Comparison of ENCODE assay signal across 8 cellular contexts in the genomic region with DNA sequence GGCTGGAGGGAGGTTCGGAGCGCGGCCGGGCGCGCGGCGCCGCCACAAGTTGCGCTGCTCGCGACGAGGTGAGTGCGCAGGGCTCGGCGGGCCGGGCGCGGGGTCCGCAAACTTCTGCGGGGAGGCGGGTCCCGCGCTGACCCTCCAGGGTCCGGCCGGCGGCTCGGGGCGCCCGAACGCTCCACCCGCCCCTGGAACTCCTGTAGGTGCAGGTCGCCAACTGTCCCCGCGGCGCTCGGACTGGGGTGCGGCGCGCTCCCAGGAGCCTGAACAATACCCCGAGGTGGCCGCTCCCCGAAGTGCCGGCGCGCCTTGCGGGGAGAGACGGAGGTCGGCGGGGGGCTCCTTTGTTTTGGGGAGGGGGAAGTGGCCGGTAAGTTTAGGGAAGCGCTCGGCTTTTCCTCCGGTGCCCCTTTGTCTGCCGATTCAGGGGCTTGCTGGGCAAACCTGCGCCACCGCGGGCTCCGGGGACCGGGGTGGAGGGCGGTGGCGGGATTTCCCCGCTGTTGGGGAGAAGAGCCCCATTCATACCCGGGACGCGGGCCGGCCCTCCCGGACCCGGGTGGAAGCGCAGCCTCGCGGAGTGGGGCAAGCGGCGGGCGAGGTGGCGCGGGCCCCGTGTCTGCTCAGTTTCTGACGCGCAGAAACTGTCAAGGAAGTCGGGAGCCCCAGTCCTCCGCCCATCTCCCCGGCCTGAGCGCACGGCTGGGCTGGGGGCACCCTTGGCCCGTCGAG. TPM values are rescaled to one million over a fixed set of nuclear protein-coding genes. Genes with fewer than 3 reads are reported as not detected.
DNase-seq lines count a peak whose midpoint lies in the region; ATAC-seq and TF ChIP-seq lines count a peak whose summit lies in the region.

No MANE protein-coding gene starts in this region.

- H3K9me3 Mint-ChIP-seq in T-cell (no peaks in the 10 kb centered on the region), MCF 10A (ENCODE audit: unreplicated experiment) (no peaks in the 10 kb centered on the region)

- BruUV-seq in MCF 10A (replicated peaks; lab: Mats Ljungman, UMichigan) = no TSS peak

- H3K4me3 Mint-ChIP-seq in T-cell (peak overlapping the region; percentile 74 to 85 (median 79)), MCF 10A (ENCODE audit: unreplicated experiment) (peak overlapping the region; percentile 52)

- no peaks in the 10 kb centered on the region for H3K27me3 ChIP-seq in right lobe of liver

- no peak for TF ChIP-seq CTCF in MCF 10A (IDR thresholded peaks at IDR 0.05; ENCODE audit: unreplicated experiment)
- TF ChIP-seq CTCF in right lobe of liver (IDR thresholded peaks at IDR 0.05) = no peak

- H3K4me3 ChIP-seq in right lobe of liver = peak overlapping the region; percentile 46 to 72 (median 69)

- H3K4me1 Mint-ChIP-seq in T-cell = peaks cover 59 to 65% (median 61%) of the 10 kb centered on the region in 3 donors
- H3K4me1 Mint-ChIP-seq in MCF 10A (ENCODE audit: insufficient read depth, unreplicated experiment) = peaks cover 14% of the 10 kb centered on the region

- intact Hi-C loops in MCF 10A (cut with micrococcal nuclease) (no loop called here), right lobe of liver (cut with DNase I) (loop anchor here (10.0 kb wide), 1 partner anchor 121 kb away; no protein-coding TSS in a partner anchor)

- H3K9me3 ChIP-seq in right lobe of liver = no peaks in the 10 kb centered on the region

- H3K27ac Mint-ChIP-seq in T-cell = no peak overlapping the region
- no peak overlapping the region for H3K27ac Mint-ChIP-seq in MCF 10A (ENCODE audit: low read depth, unreplicated experiment)

- H3K27me3 Mint-ChIP-seq in T-cell = peaks cover 0 to 12% of the 10 kb centered on the region in 2 donors
- no peaks in the 10 kb centered on the region for H3K27me3 Mint-ChIP-seq in MCF 10A (ENCODE audit: insufficient read depth, unreplicated experiment)

- no peak for TF ChIP-seq POLR2A in right lobe of liver (IDR thresholded peaks at IDR 0.05)

- H3K36me3 Mint-ChIP-seq in T-cell (peaks cover 13% of the 10 kb centered on the region), MCF 10A (ENCODE audit: insufficient read depth, unreplicated experiment) (peaks cover 12% of the 10 kb centered on the region)

- H3K4me1 ChIP-seq in right lobe of liver = peaks cover 0 to 32% (median 7%) of the 10 kb centered on the region in 4 donors

- ATAC-seq in HG02678 (IDR thresholded peaks at IDR 0.05; ENCODE audit: unreplicated experiment) = peak; percentile 18
- peak; percentile 13 to 25 (median 20) for ATAC-seq in T-cell (replicated peaks in 1 of 4)
- peak in 2 of 4 donors; percentile 0 to 1 for ATAC-seq in right lobe of liver
- no peak for ATAC-seq in GM18519 (IDR thresholded peaks at IDR 0.05; ENCODE audit: low FRiP score, unreplicated experiment)

- POLR2A ChIA-PET in T-cell (lab: Charles Lee) = no interaction called here
- POLR2A ChIA-PET in MCF 10A (lab: Yijun Ruan, JAX) = no interaction called here

- H3K36me3 ChIP-seq in right lobe of liver = no peaks in the 10 kb centered on the region

- WGBS in right lobe of liver (ENCODE audit: insufficient coverage, low coverage, low lambda C conversion rate, missing lambda C conversion rate) = 7% methylated on average over 3 of the region's 87 CpGs

- H3K27ac ChIP-seq in right lobe of liver = peak overlapping the region; percentile 55 to 60 (median 59)

- CTCF ChIA-PET in T-cell (lab: Charles Lee) (no interaction called here), MCF 10A (lab: Yijun Ruan, JAX) (no interaction called here)

- peak; percentile 39 for DNase-seq in GM03348 (ENCODE audit: low spot score)
- DNase-seq in T-cell = peak in 32 of 34 experiments; percentile 7 to 53 (median 32)
- no peak for DNase-seq in MCF 10A (ENCODE audit: unreplicated experiment)
- peak; percentile 39 to 63 (median 47) for DNase-seq in right lobe of liver
- DNase-seq in stimulated activated naive CD4-positive, alpha-beta T cell (lab: John Stamatoyannopoulos, UW) = peak; percentile 7 to 50 (median 22)
- DNase-seq in NCI-H1092 (lab: John Stamatoyannopoulos, UW) = no peak

RNA-seq across cellular contexts. Expression of gene TBL1X, which starts 0.7 kb away (rescaled TPM):
- total RNA-seq in T-cell = 10 to 100 TPM; 21.0 to 50.8 (median 40.5) TPM
- 15.0 and 21.7 TPM in 2 replicates for total RNA-seq in MCF 10A (2022)
- 10 to 100 TPM; 18.0 to 40.7 (median 20.8) TPM for total RNA-seq in right lobe of liver

Comparison
In these comparisons a context has a peak if more than half of its experiments do, and no peak if none do; other contexts are left out.
1. DNase-seq: peak in GM03348 (single experiment), T-cell (32 of 34), right lobe of liver (3 of 3) and stimulated activated naive CD4-positive, alpha-beta T cell (6 of 6); none in MCF 10A (single experiment) and NCI-H1092 (single experiment).